Comparison of ENCODE assay signal across 17 cellular contexts in genomic region chr11:1545432-1545831, GRCh38. TPM values are rescaled to one million over a fixed set of nuclear protein-coding genes. Genes with fewer than 3 reads are reported as not detected.
A peak's percentile ranks its signal among the peaks of the same experiment; 100 is the strongest.
DNase-seq lines count a peak whose midpoint lies in the region; ATAC-seq, FAIRE-seq and TF ChIP-seq lines count a peak whose summit lies in the region.
"Had no signal": no experiment of that assay in that cellular context is flagged by ENCODE, and none has a peak within 500 bp of the region (broad histone marks: within the 10 kb centered on the region; RNA-seq: fewer than 3 reads in every experiment).

No MANE protein-coding gene starts in this region.

- H3K27ac ChIP-seq in HepG2 (ENCODE audit: extremely low read length, insufficient read depth, low read length) (no peak overlapping the region), right lobe of liver (no peak overlapping the region), colonic mucosa (peak overlapping the region; percentile 85), neural progenitor cell (no peak overlapping the region)
- H3K27ac ChIP-seq: GM23248, HL-60 had no signal

- peaks cover 57% of the 10 kb centered on the region for H3K27me3 Mint-ChIP-seq in neural progenitor cell (ENCODE audit: insufficient read depth, low read depth)
- peaks cover 11 to 40% of the 10 kb centered on the region in 2 donors for H3K27me3 Mint-ChIP-seq in T-cell

- intact Hi-C loops in HepG2 (cut with micrococcal nuclease; ENCODE audit: unreplicated experiment) (loop anchor here (5.0 kb wide), 1 partner anchor 82 kb away; the partner anchor contains the start of gene KRTAP5-5), right lobe of liver (cut with DNase I) (loop anchor here in 1 of 2 donors (10.0 kb wide), 1 partner anchor 89 kb away; no protein-coding TSS in a partner anchor), colonic mucosa (cut with DNase I) (loop anchor here (5.0 kb wide), 1 partner anchor 87 kb away; no protein-coding TSS in a partner anchor)

- H3K4me3 Mint-ChIP-seq in neural progenitor cell (peak overlapping the region; percentile 30), T-cell (no peak overlapping the region)
- H3K4me3 Mint-ChIP-seq: CD4-positive, alpha-beta T cell had no signal

- 4% methylated on average over 5 of the region's 5 CpGs for WGBS in HepG2 (ENCODE audit: low lambda C conversion rate)
- WGBS in right lobe of liver (ENCODE audit: insufficient coverage, low coverage, low lambda C conversion rate, missing lambda C conversion rate), result 62% methylated on average over 3 of the region's 5 CpGs

- H3K27me3 ChIP-seq in HepG2 (ENCODE audit: control insufficient read depth in 1 of 2, insufficient read depth in 2 of 2, low read length in 2 of 2) (peaks cover 37 to 78% of the 10 kb centered on the region in 2 experiments; a peak in 4 of 5 replicates), right lobe of liver (peaks cover 0 to 5% of the 10 kb centered on the region in 2 donors), colonic mucosa (peaks cover 10% of the 10 kb centered on the region), neural progenitor cell (peaks cover 78% of the 10 kb centered on the region)

- H3K9me3 ChIP-seq in HepG2 (ENCODE audit: low read length) (no peaks in the 10 kb centered on the region), right lobe of liver (no peaks in the 10 kb centered on the region), colonic mucosa (no peaks in the 10 kb centered on the region), neural progenitor cell (ENCODE audit: low read depth) (no peaks in the 10 kb centered on the region)

- no peaks in the 10 kb centered on the region for H3K4me1 Mint-ChIP-seq in neural progenitor cell
- peaks cover 0 to 13% (median 4%) of the 10 kb centered on the region in 3 donors for H3K4me1 Mint-ChIP-seq in T-cell

- no peak for DNase-seq in HepG2 (ENCODE audit: low spot score)
- DNase-seq in right lobe of liver, result no peak
- DNase-seq in colonic mucosa, result no peak
- no peak for DNase-seq in neural progenitor cell (ENCODE audit: low spot score)
- DNase-seq in T-cell, result no peak
- no peak for DNase-seq in ecto neural progenitor cell (ENCODE audit: low spot score)
- DNase-seq: ACHN; C1 segment of cervical spinal cord; Calu3; CD4-positive, alpha-beta T cell; DMS 273 treated with DMSO at 0.1 percent for 48 hours; GM23248 had no signal

- FAIRE-seq in HepG2 (lab: Jason Lieb, UNC), result no peak

- in situ Hi-C loops in HepG2 (cut with HindIII; ENCODE audit: extremely low pct_ligation_motif_present, low pct_unique_long_range_greater_than_20kb), result no loop called here

- no peak overlapping the region for H3K27ac Mint-ChIP-seq in neural progenitor cell
- H3K27ac Mint-ChIP-seq in T-cell, result peak overlapping the region in 1 of 2 donors; percentile 61
- H3K27ac Mint-ChIP-seq: CD4-positive, alpha-beta T cell had no signal

- no TSS peak for BruUV-seq in HepG2 (replicated peaks; lab: Mats Ljungman, UMichigan)

- H4K20me1 ChIP-seq in HepG2 (ENCODE audit: insufficient read depth, low read length), result no peaks in the 10 kb centered on the region
- H4K20me1 ChIP-seq in neural progenitor cell (ENCODE audit: low read depth), result peaks cover 15% of the 10 kb centered on the region

- H3K36me3 ChIP-seq in HepG2 (replicated peaks in 1 of 2; ENCODE audit: control insufficient read depth in 1 of 2, insufficient read depth in 2 of 2, low read length in 2 of 2) (no peaks in the 10 kb centered on the region), right lobe of liver (no peaks in the 10 kb centered on the region), colonic mucosa (no peaks in the 10 kb centered on the region), neural progenitor cell (no peaks in the 10 kb centered on the region)

- TF ChIP-seq RAD21 in HepG2 (CRISPR knock-in tag; IDR thresholded peaks at IDR 0.05), result no peak

- TF ChIP-seq EP300 in HepG2 (IDR thresholded peaks at IDR 0.05; ENCODE audit: low read depth in 2 of 2, low read length in 2 of 2) (no peak), HepG2 (CRISPR knock-in tag; IDR thresholded peaks at IDR 0.05; ENCODE audit: borderline replicate concordance) (no peak)

- H3K4me3 ChIP-seq in HepG2 (replicated peaks in 1 of 3; ENCODE audit: insufficient read depth in 1 of 3, low read depth in 2 of 3, low read length in 3 of 3) (no peak overlapping the region), right lobe of liver (no peak overlapping the region), colonic mucosa (no peak overlapping the region), neural progenitor cell (no peak overlapping the region)
- H3K4me3 ChIP-seq: GM23248 had no signal

- H3K36me3 Mint-ChIP-seq in neural progenitor cell (no peaks in the 10 kb centered on the region), T-cell (no peaks in the 10 kb centered on the region)

- TF ChIP-seq POLR2A in HepG2 (IDR thresholded peaks at IDR 0.05; ENCODE audit: insufficient read depth in 1 of 2, low read depth in 2 of 2, low read length in 2 of 2) (no peak), right lobe of liver (IDR thresholded peaks at IDR 0.05) (no peak)

- no peak for ATAC-seq in HepG2
- no peak for ATAC-seq in right lobe of liver
- no peak for ATAC-seq in GM18868 (IDR thresholded peaks at IDR 0.05; ENCODE audit: unreplicated experiment)
- no peak for ATAC-seq in T-cell (replicated peaks in 1 of 4)

- CTCF ChIA-PET in HepG2 (lab: Yijun Ruan, JAX; ENCODE audit: low intra/inter-chr PET ratio, low total read pairs), result interaction anchor here (0.6 to 2.7 kb wide), 3 partner anchors 29 to 331 kb away, joined by 3 to 17 read pairs (median 6); partner anchors contain the start of gene KRTAP5-5
- CTCF ChIA-PET in T-cell (lab: Charles Lee), result interaction anchor here in 1 of 2 donors (1.7 kb wide), 1 partner anchor 29 kb away, joined by 43 read pairs; no protein-coding TSS in a partner anchor

- H3K4me2 ChIP-seq in HepG2 (ENCODE audit: low read depth, low read length) (no peak overlapping the region), neural progenitor cell (no peak overlapping the region)

- POLR2A ChIA-PET in HepG2 (lab: Yijun Ruan, JAX), result no interaction called here
- POLR2A ChIA-PET in T-cell (lab: Charles Lee), result interaction anchor here in 1 of 2 donors (0.7 kb wide), 1 partner anchor 30 kb away, joined by 6 read pairs; no protein-coding TSS in a partner anchor

- H3K9me3 Mint-ChIP-seq in neural progenitor cell (no peaks in the 10 kb centered on the region), T-cell (no peaks in the 10 kb centered on the region)
- H3K9me3 Mint-ChIP-seq: CD4-positive, alpha-beta T cell; H9 had no signal

- peaks cover 5% of the 10 kb centered on the region for H3F3A ChIP-seq in neural progenitor cell (ENCODE audit: low read depth)

- TF ChIP-seq CTCF in HepG2 (CRISPR knock-in tag; IDR thresholded peaks at IDR 0.05) (no peak), right lobe of liver (IDR thresholded peaks at IDR 0.05) (no peak), colonic mucosa (IDR thresholded peaks at IDR 0.05) (no peak), neural progenitor cell (IDR thresholded peaks at IDR 0.05) (no peak)

- H3K4me1 ChIP-seq in HepG2 (ENCODE audit: insufficient read depth, low read length), result peaks cover 11% of the 10 kb centered on the region
- peaks cover 0 to 23% (median 0%) of the 10 kb centered on the region in 4 donors for H3K4me1 ChIP-seq in right lobe of liver
- peaks cover 7% of the 10 kb centered on the region for H3K4me1 ChIP-seq in colonic mucosa
- peaks cover 20% of the 10 kb centered on the region for H3K4me1 ChIP-seq in neural progenitor cell

- H2AFZ ChIP-seq in HepG2 (ENCODE audit: low read length), result no peak overlapping the region
- H2AFZ ChIP-seq in neural progenitor cell (replicated peaks), result no peak overlapping the region
- H2AFZ ChIP-seq: GM23248 had no signal

- no peak overlapping the region for H3K9ac ChIP-seq in HepG2 (ENCODE audit: insufficient read depth, low read depth, low read length)
- no peak overlapping the region for H3K9ac ChIP-seq in colonic mucosa (ENCODE audit: low read depth in 2 of 2, low read length in 2 of 2)
- H3K9ac ChIP-seq in neural progenitor cell, result no peak overlapping the region
- H3K9ac ChIP-seq: GM23248 had no signal

- H3K79me2 ChIP-seq in HepG2 (ENCODE audit: insufficient read depth, low read length) (no peaks in the 10 kb centered on the region), neural progenitor cell (ENCODE audit: low read depth) (no peaks in the 10 kb centered on the region)

RNA-seq across cellular contexts. Expression of gene DUSP8, which starts 26.6 kb away (rescaled TPM):
- 0.95 and 1.8 TPM in 2 replicates for total RNA-seq in HepG2 (2016; rRNA removed; fragmentation: Illumina TruSeq; extraction: Trizol)
- total RNA-seq in HepG2 (2016; cell fraction: cytosol; rRNA removed; fragmentation: Illumina TruSeq; extraction: Trizol; ENCODE audit: low read depth), result 0.30 and 0.62 TPM in 2 replicates
- total RNA-seq in HepG2 (2016; cell fraction: insoluble cytoplasmic fraction; rRNA removed; fragmentation: Illumina TruSeq; extraction: Trizol), result 1.1 and 2.2 TPM in 2 replicates
- 1.2 and 1.3 TPM in 2 replicates for total RNA-seq in HepG2 (2016; cell fraction: membrane; rRNA removed; fragmentation: Illumina TruSeq; extraction: Trizol)
- total RNA-seq in HepG2 (2016; cell fraction: nucleus; rRNA removed; fragmentation: Illumina TruSeq; extraction: Trizol), result 1.1 and 1.3 TPM in 2 replicates
- 8.0 and 15.4 TPM in 2 replicates for polyA plus RNA-seq in HepG2 (2011; rRNA removed)
- 7.3 and 9.2 TPM in 2 replicates for polyA plus RNA-seq in HepG2 (2011; cell fraction: cytosol; rRNA removed)
- polyA plus RNA-seq in HepG2 (2011; cell fraction: nucleus; rRNA removed), result 11.7 and 12.2 TPM in 2 replicates
- 13.2 and 23.6 TPM in 2 replicates for polyA plus RNA-seq in HepG2 (2012)
- 0.49 and 1.5 TPM in 2 replicates for polyA plus RNA-seq in HepG2 (2016; cell fraction: cytosol; fragmentation: Illumina TruSeq; extraction: Trizol; ENCODE audit: low read depth)
- 3.4 and 4.9 TPM in 2 replicates for polyA plus RNA-seq in HepG2 (2016; cell fraction: insoluble cytoplasmic fraction; fragmentation: Illumina TruSeq; extraction: Trizol; ENCODE audit: low read depth)
- 2.0 and 2.8 TPM in 2 replicates for polyA plus RNA-seq in HepG2 (2016; cell fraction: membrane; fragmentation: Illumina TruSeq; extraction: Trizol; ENCODE audit: low read depth)
- 5.9 and 6.8 TPM in 2 replicates for polyA plus RNA-seq in HepG2 (2016; cell fraction: nucleus; fragmentation: Illumina TruSeq; extraction: Trizol; ENCODE audit: insufficient read depth, low read depth)
- polyA minus RNA-seq in HepG2 (2011; rRNA and poly(A)+ RNA removed; ENCODE audit: low replicate concordance), result 5.4 and 14.1 TPM in 2 replicates
- polyA minus RNA-seq in HepG2 (2011; cell fraction: cytosol; rRNA and poly(A)+ RNA removed), result 4.0 and 5.3 TPM in 2 replicates
- 0.90 and 3.0 TPM in 2 replicates for polyA minus RNA-seq in HepG2 (2011; cell fraction: nucleus; rRNA and poly(A)+ RNA removed)
- total RNA-seq in right lobe of liver, result 10 to 100 TPM in 2 of 6 experiments, 1 to 10 TPM in 2, under 1 TPM in 2; 0.22 to 13.7 (median 4.4) TPM
- total RNA-seq in colonic mucosa, result 10 to 100 TPM; 21.8 to 33.9 TPM
- 0.09 and 0.28 TPM in 2 replicates for total RNA-seq in neural progenitor cell (ENCODE audit: low replicate concordance)
- 10 to 100 TPM in 2 of 5 donors, 1 to 10 TPM in 3; 5.2 to 64.3 (median 8.7) TPM for total RNA-seq in T-cell
- polyA plus RNA-seq: GM23248 had no signal

RNA-seq across cellular contexts. Expression of gene KRTAP5-1, which starts 39.7 kb away (rescaled TPM):
- total RNA-seq in HepG2 (2016; rRNA removed; fragmentation: Illumina TruSeq; extraction: Trizol) (not detected in 2 replicates), right lobe of liver (not detected), colonic mucosa (not detected), neural progenitor cell (ENCODE audit: low replicate concordance) (not detected in 2 replicates), T-cell (not detected)
- not detected in 2 replicates for total RNA-seq in HepG2 (2016; cell fraction: cytosol; rRNA removed; fragmentation: Illumina TruSeq; extraction: Trizol; ENCODE audit: low read depth)
- total RNA-seq in HepG2 (2016; cell fraction: insoluble cytoplasmic fraction; rRNA removed; fragmentation: Illumina TruSeq; extraction: Trizol), result not detected in 2 replicates
- not detected in 2 replicates for total RNA-seq in HepG2 (2016; cell fraction: membrane; rRNA removed; fragmentation: Illumina TruSeq; extraction: Trizol)
- not detected in 2 replicates for total RNA-seq in HepG2 (2016; cell fraction: nucleus; rRNA removed; fragmentation: Illumina TruSeq; extraction: Trizol)
- polyA plus RNA-seq in HepG2 (2011; rRNA removed), result not detected in 2 replicates
- polyA plus RNA-seq in HepG2 (2011; cell fraction: cytosol; rRNA removed), result not detected in 2 replicates
- not detected in 2 replicates for polyA plus RNA-seq in HepG2 (2011; cell fraction: nucleus; rRNA removed)
- 0.25 and 0.99 TPM in 2 replicates for polyA plus RNA-seq in HepG2 (2012)
- not detected in 2 replicates for polyA plus RNA-seq in HepG2 (2016; cell fraction: cytosol; fragmentation: Illumina TruSeq; extraction: Trizol; ENCODE audit: low read depth)
- polyA plus RNA-seq in HepG2 (2016; cell fraction: insoluble cytoplasmic fraction; fragmentation: Illumina TruSeq; extraction: Trizol; ENCODE audit: low read depth), result not detected in 2 replicates
- polyA plus RNA-seq in HepG2 (2016; cell fraction: membrane; fragmentation: Illumina TruSeq; extraction: Trizol; ENCODE audit: low read depth), result not detected in 2 replicates
- not detected in 2 replicates for polyA plus RNA-seq in HepG2 (2016; cell fraction: nucleus; fragmentation: Illumina TruSeq; extraction: Trizol; ENCODE audit: insufficient read depth, low read depth)
- not detected in 2 replicates for polyA minus RNA-seq in HepG2 (2011; rRNA and poly(A)+ RNA removed; ENCODE audit: low replicate concordance)
- polyA minus RNA-seq in HepG2 (2011; cell fraction: cytosol; rRNA and poly(A)+ RNA removed), result not detected in 2 replicates
- polyA minus RNA-seq in HepG2 (2011; cell fraction: nucleus; rRNA and poly(A)+ RNA removed), result not detected in 2 replicates
- total RNA-seq: A172; Calu3; CD4-positive, alpha-beta T cell; Daoy; GM23248; H9 had no signal
- polyA plus RNA-seq: GM23248 had no signal

RNA-seq across cellular contexts. Expression of gene KRTAP5-2, which starts 52.7 kb away (rescaled TPM):
- total RNA-seq in HepG2 (2016; rRNA removed; fragmentation: Illumina TruSeq; extraction: Trizol) (not detected in 2 replicates), right lobe of liver (not detected), colonic mucosa (not detected), neural progenitor cell (ENCODE audit: low replicate concordance) (not detected in 2 replicates), T-cell (not detected)
- total RNA-seq in HepG2 (2016; cell fraction: cytosol; rRNA removed; fragmentation: Illumina TruSeq; extraction: Trizol; ENCODE audit: low read depth), result not detected in 2 replicates
- total RNA-seq in HepG2 (2016; cell fraction: insoluble cytoplasmic fraction; rRNA removed; fragmentation: Illumina TruSeq; extraction: Trizol), result not detected in 2 replicates
- not detected in 2 replicates for total RNA-seq in HepG2 (2016; cell fraction: membrane; rRNA removed; fragmentation: Illumina TruSeq; extraction: Trizol)
- not detected in 2 replicates for total RNA-seq in HepG2 (2016; cell fraction: nucleus; rRNA removed; fragmentation: Illumina TruSeq; extraction: Trizol)
- not detected in 2 replicates for polyA plus RNA-seq in HepG2 (2011; rRNA removed)
- not detected in 2 replicates for polyA plus RNA-seq in HepG2 (2011; cell fraction: cytosol; rRNA removed)
- not detected in 2 replicates for polyA plus RNA-seq in HepG2 (2011; cell fraction: nucleus; rRNA removed)
- 0.29 and 0.55 TPM in 2 replicates for polyA plus RNA-seq in HepG2 (2012)
- polyA plus RNA-seq in HepG2 (2016; cell fraction: cytosol; fragmentation: Illumina TruSeq; extraction: Trizol; ENCODE audit: low read depth), result not detected in 2 replicates
- polyA plus RNA-seq in HepG2 (2016; cell fraction: insoluble cytoplasmic fraction; fragmentation: Illumina TruSeq; extraction: Trizol; ENCODE audit: low read depth), result not detected in 2 replicates
- polyA plus RNA-seq in HepG2 (2016; cell fraction: membrane; fragmentation: Illumina TruSeq; extraction: Trizol; ENCODE audit: low read depth), result not detected in 2 replicates
- polyA plus RNA-seq in HepG2 (2016; cell fraction: nucleus; fragmentation: Illumina TruSeq; extraction: Trizol; ENCODE audit: insufficient read depth, low read depth), result not detected in 2 replicates
- polyA minus RNA-seq in HepG2 (2011; rRNA and poly(A)+ RNA removed; ENCODE audit: low replicate concordance), result 0.21 TPM in 1 of 2 replicates, not detected in the other
- not detected in 2 replicates for polyA minus RNA-seq in HepG2 (2011; cell fraction: cytosol; rRNA and poly(A)+ RNA removed)
- not detected in 2 replicates for polyA minus RNA-seq in HepG2 (2011; cell fraction: nucleus; rRNA and poly(A)+ RNA removed)
- total RNA-seq: A172; Calu3; CD4-positive, alpha-beta T cell; Daoy; GM23248; H9 had no signal
- polyA plus RNA-seq: GM23248 had no signal

RNA-seq across cellular contexts. Expression of gene MOB2, which starts 58.9 kb away (rescaled TPM):
- total RNA-seq in HepG2 (2016; rRNA removed; fragmentation: Illumina TruSeq; extraction: Trizol) (21.8 and 22.3 TPM in 2 replicates), right lobe of liver (10 to 100 TPM in 5 of 6 experiments, 1 to 10 TPM in 1; 8.5 to 17.0 (median 14.1) TPM), colonic mucosa (10 to 100 TPM; 41.6 to 49.2 TPM), neural progenitor cell (ENCODE audit: low replicate concordance) (8.0 and 17.6 TPM in 2 replicates), T-cell (10 to 100 TPM; 49.6 to 79.2 (median 72.6) TPM)
- total RNA-seq in HepG2 (2016; cell fraction: cytosol; rRNA removed; fragmentation: Illumina TruSeq; extraction: Trizol; ENCODE audit: low read depth), result 10.4 and 12.3 TPM in 2 replicates
- 21.2 and 23.8 TPM in 2 replicates for total RNA-seq in HepG2 (2016; cell fraction: insoluble cytoplasmic fraction; rRNA removed; fragmentation: Illumina TruSeq; extraction: Trizol)
- 16.9 and 20.1 TPM in 2 replicates for total RNA-seq in HepG2 (2016; cell fraction: membrane; rRNA removed; fragmentation: Illumina TruSeq; extraction: Trizol)
- total RNA-seq in HepG2 (2016; cell fraction: nucleus; rRNA removed; fragmentation: Illumina TruSeq; extraction: Trizol), result 12.2 and 12.9 TPM in 2 replicates
- polyA plus RNA-seq in HepG2 (2011; rRNA removed), result 27.7 and 37.6 TPM in 2 replicates
- 24.6 and 33.1 TPM in 2 replicates for polyA plus RNA-seq in HepG2 (2011; cell fraction: cytosol; rRNA removed)
- 72.4 and 74.8 TPM in 2 replicates for polyA plus RNA-seq in HepG2 (2011; cell fraction: nucleus; rRNA removed)
- polyA plus RNA-seq in HepG2 (2012), result 15.8 and 25.3 TPM in 2 replicates
- 8.6 and 10.0 TPM in 2 replicates for polyA plus RNA-seq in HepG2 (2016; cell fraction: cytosol; fragmentation: Illumina TruSeq; extraction: Trizol; ENCODE audit: low read depth)
- polyA plus RNA-seq in HepG2 (2016; cell fraction: insoluble cytoplasmic fraction; fragmentation: Illumina TruSeq; extraction: Trizol; ENCODE audit: low read depth), result 23.8 and 24.4 TPM in 2 replicates
- polyA plus RNA-seq in HepG2 (2016; cell fraction: membrane; fragmentation: Illumina TruSeq; extraction: Trizol; ENCODE audit: low read depth), result 15.0 and 16.7 TPM in 2 replicates
- 23.4 and 24.8 TPM in 2 replicates for polyA plus RNA-seq in HepG2 (2016; cell fraction: nucleus; fragmentation: Illumina TruSeq; extraction: Trizol; ENCODE audit: insufficient read depth, low read depth)
- polyA minus RNA-seq in HepG2 (2011; rRNA and poly(A)+ RNA removed; ENCODE audit: low replicate concordance), result 21.3 and 36.0 TPM in 2 replicates
- 7.4 and 16.7 TPM in 2 replicates for polyA minus RNA-seq in HepG2 (2011; cell fraction: cytosol; rRNA and poly(A)+ RNA removed)
- 8.7 and 9.8 TPM in 2 replicates for polyA minus RNA-seq in HepG2 (2011; cell fraction: nucleus; rRNA and poly(A)+ RNA removed)
